ENCODE assay signal across 16 cellular contexts in genomic region chr11:2709429-2709828, GRCh38. TPM values are rescaled to one million over a fixed set of nuclear protein-coding genes. Genes with fewer than 3 reads are reported as not detected.
A peak's percentile ranks its signal among the peaks of the same experiment; 100 is the strongest.
DNase-seq lines count a peak whose midpoint lies in the region; ATAC-seq and TF ChIP-seq lines count a peak whose summit lies in the region.
"Had no signal": no experiment of that assay in that cellular context is flagged by ENCODE, and none has a peak within 500 bp of the region (broad histone marks: within the 10 kb centered on the region; RNA-seq: fewer than 3 reads in every experiment).

No MANE protein-coding gene starts in this region.

- intact Hi-C loops in transverse colon (cut with DNase I; ENCODE audit: low total_unique reads): loop anchor here (5.0 kb wide), 1 partner anchor 178 kb away; the partner anchor contains the start of gene CDKN1C

- DNase-seq in OCI-M1 (lab: John Stamatoyannopoulos, UW): peak; percentile 36
- peak; percentile 87 for DNase-seq in fibroblast of the aortic adventitia (ENCODE audit: low read depth)
- peak; percentile 63 for DNase-seq in mucosa of gallbladder (ENCODE audit: low spot score)
- DNase-seq in transverse colon: no peak
- DNase-seq in occipital lobe (lab: John Stamatoyannopoulos, UW): no peak
- DNase-seq: activated CD4-positive, alpha-beta T cell treated with anti-CD3 and anti-CD28 coated beads for 1 hour; activated T-cell treated with anti-CD3 and anti-CD28 coated beads for 4 hours; amniotic stem cell; glutamatergic neuron; stimulated activated CD4-positive, alpha-beta T cell treated with anti-CD3 and anti-CD28 coated beads, Interleukin-4, amount 100 ng/mL, for 24 hours; stimulated activated naive B cell treated with anti-CD40 and anti-IgM and Interleukin-4, amounts not matched to agents 10 μg/mL and 1 μg/mL and 100 μg/mL, for 72 hours; T-cell had no signal

- in situ Hi-C loops in transverse colon (cut with MboI; ENCODE audit: low pct_ligation_motif_present in 1 of 4, low pct_unique_long_range_greater_than_20kb in 1 of 4, low sequenced_read_pairs in 3 of 4): no loop called here

- H3K4me3 ChIP-seq in fibroblast of the aortic adventitia (ENCODE audit: low read depth, low read length): peak overlapping the region; percentile 32
- no peak overlapping the region for H3K4me3 ChIP-seq in transverse colon
- H3K4me3 ChIP-seq: lung had no signal

- ATAC-seq in HG03097 (IDR thresholded peaks at IDR 0.05; ENCODE audit: low FRiP score, unreplicated experiment): no peak
- no peak for ATAC-seq in GM21390 (IDR thresholded peaks at IDR 0.05; ENCODE audit: unreplicated experiment)
- ATAC-seq: stimulated activated naive B cell treated with anti-CD40 and anti-IgM and Interleukin-4, amounts not matched to agents 10 μg/mL and 1 μg/mL and 100 μg/mL, for 72 hours; T-cell had no signal

- H3K9me3 ChIP-seq in transverse colon: no peaks in the 10 kb centered on the region

- peaks cover 4 to 16% (median 5%) of the 10 kb centered on the region in 4 donors for H3K4me1 ChIP-seq in transverse colon

- TF ChIP-seq POLR2A in transverse colon (IDR thresholded peaks at IDR 0.05): no peak

- H3K27ac ChIP-seq in transverse colon: peak overlapping the region; percentile 46 to 86 (median 76)
- H3K27ac ChIP-seq: HL-60 had no signal

- H3K27me3 ChIP-seq in transverse colon: no peaks in the 10 kb centered on the region

- TF ChIP-seq EP300 in transverse colon (IDR thresholded peaks at IDR 0.05; ENCODE audit: low read depth): no peak

- no peak for TF ChIP-seq CTCF in fibroblast of the aortic adventitia (IDR thresholded peaks at IDR 0.05; ENCODE audit: insufficient read depth, low read length)
- TF ChIP-seq CTCF in transverse colon (IDR thresholded peaks at IDR 0.05): no peak

- H3K36me3 ChIP-seq in transverse colon: no peaks in the 10 kb centered on the region

- 59 to 66% methylated on average over 7 to 8 of the region's 8 CpGs for WGBS in transverse colon (ENCODE audit: low coverage in 1 of 2), 2 donors

RNA-seq across cellular contexts. Expression of gene KCNQ1OT1, which starts 9.6 kb away (rescaled TPM):
- total RNA-seq in fibroblast of the aortic adventitia (ENCODE audit: low replicate concordance) (5.5 and 7.3 TPM in 2 replicates), mucosa of gallbladder (2.2 TPM), transverse colon (1 to 10 TPM; 1.5 to 5.0 (median 1.9) TPM), occipital lobe (2.8 TPM)

Comparison
In these comparisons a context has a peak if more than half of its experiments do, and no peak if none do; other contexts are left out.
1. DNase-seq: peak in OCI-M1 (single experiment), fibroblast of the aortic adventitia (single experiment) and mucosa of gallbladder (single experiment); none in transverse colon (single experiment) and occipital lobe (single experiment).